In the genomic region with DNA sequence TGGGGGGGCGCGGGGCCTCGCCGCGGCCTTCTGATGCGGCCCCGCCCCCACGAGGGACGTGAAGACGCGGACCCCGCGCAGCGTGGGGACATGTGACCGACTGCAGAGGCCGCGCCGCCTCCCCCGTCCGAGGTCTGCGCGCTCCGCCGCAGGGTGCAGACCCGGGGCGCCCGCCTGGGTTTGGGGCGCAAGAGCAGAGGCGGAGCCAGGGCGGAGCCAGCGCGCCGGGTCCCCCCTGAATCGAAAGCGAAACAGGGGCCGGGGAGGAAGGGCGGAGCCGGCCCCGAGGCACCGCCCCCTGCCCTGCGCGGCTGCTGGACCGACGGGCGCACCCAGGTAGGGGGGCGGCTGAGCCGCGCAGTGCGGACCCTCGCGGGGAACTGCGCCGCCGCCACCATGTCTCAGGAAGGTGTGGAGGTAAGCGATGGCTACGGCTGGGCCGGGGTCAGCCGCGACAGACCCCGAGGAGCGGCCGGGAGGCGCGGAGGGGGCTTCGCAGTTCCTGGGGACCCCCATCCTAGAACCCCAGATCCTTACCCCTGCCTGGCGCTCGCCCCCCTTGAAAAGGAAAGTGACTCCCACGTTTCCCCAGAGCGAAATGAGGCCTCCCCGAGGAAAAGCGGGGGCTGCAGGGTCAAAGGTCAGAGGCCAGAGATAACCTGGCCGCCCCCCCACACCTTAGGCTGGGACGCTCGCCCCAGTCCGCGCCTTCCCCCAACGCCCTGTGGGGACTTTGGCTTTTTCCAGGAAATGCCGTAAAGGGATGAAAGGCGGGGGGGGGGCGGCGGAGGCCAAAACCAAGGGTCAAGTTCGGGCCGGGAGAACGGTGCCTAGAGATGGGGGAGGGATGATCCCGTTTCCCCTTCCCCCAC, we compare ENCODE assay signal across 8 cellular contexts. TPM values are rescaled to one million over a fixed set of nuclear protein-coding genes. Genes with fewer than 3 reads are reported as not detected.
DNase-seq lines count a peak whose midpoint lies in the region; ATAC-seq and TF ChIP-seq lines count a peak whose summit lies in the region.

A gene (plus strand): TSS at position 286 of the 872 bp plus-strand sequence. CDS start 111 bp downstream, at position 397.

- no peaks in the 10 kb centered on the region for H4K20me1 ChIP-seq in neural progenitor cell (ENCODE audit: low read depth)

- DNase-seq in SIG-M5 treated with dmso at 0.1 percent for 504 hours (lab: John Stamatoyannopoulos, UW; ENCODE audit: unreplicated experiment) (peak; percentile 60), SIG-M5 (lab: John Stamatoyannopoulos, UW) (no peak), RKO (ENCODE audit: low spot score) (peak; percentile 85), activated gamma-delta T cell treated with Interleukin-2 at 50 U/mL for 16 hours (peak; percentile 77), foreskin keratinocyte (peak in 1 of 2 donors; percentile 43), neural progenitor cell (ENCODE audit: low spot score) (peak; percentile 77), stomach (peak; percentile 85)

- ATAC-seq in HG03135 (IDR thresholded peaks at IDR 0.05; ENCODE audit: unreplicated experiment) (peak; percentile 69), foreskin keratinocyte (peak; percentile 85)

- TF ChIP-seq POLR2A in stomach (IDR thresholded peaks at IDR 0.05): no peak

- H3K4me3 ChIP-seq in neural progenitor cell: peak within 1 kb of the TSS; percentile 72
- H3K4me3 ChIP-seq in stomach: peak within 1 kb of the TSS; percentile 94 to 99 (median 96)

- intact Hi-C loops in stomach (cut with DNase I; ENCODE audit: low total_unique reads): no loop called here

- no peak within 1 kb of the TSS for H3K9ac ChIP-seq in neural progenitor cell

- H3K27ac ChIP-seq in foreskin keratinocyte (peak within 1 kb of the TSS; percentile 83), neural progenitor cell (no peak within 1 kb of the TSS), stomach (peak within 1 kb of the TSS; percentile 89 to 95 (median 92))

- peak within 1 kb of the TSS; percentile 95 for H2AFZ ChIP-seq in neural progenitor cell (replicated peaks)

- peaks cover 4% of the 10 kb centered on the region for H3K9me3 Mint-ChIP-seq in neural progenitor cell

- H3K9me3 ChIP-seq in neural progenitor cell (ENCODE audit: low read depth) (no peaks in the 10 kb centered on the region), stomach (no peaks in the 10 kb centered on the region)

- peak within 1 kb of the TSS; percentile 93 for H3K4me2 ChIP-seq in neural progenitor cell

- H3F3A ChIP-seq in neural progenitor cell (ENCODE audit: low read depth): no peaks in the 10 kb centered on the region

- no peaks in the 10 kb centered on the region for H3K79me2 ChIP-seq in neural progenitor cell (ENCODE audit: low read depth)

- WGBS in stomach, 5 donors: 0 to 1% (median 1%) methylated on average over 30 to 85 of the region's 85 CpGs

- TF ChIP-seq EP300 in stomach (IDR thresholded peaks at IDR 0.05): no peak

- no peak for TF ChIP-seq CTCF in foreskin keratinocyte (conservative IDR thresholded peaks at IDR 0.05)
- no peak for TF ChIP-seq CTCF in neural progenitor cell (IDR thresholded peaks at IDR 0.05)
- TF ChIP-seq CTCF in stomach (IDR thresholded peaks at IDR 0.05): no peak

- no peaks in the 10 kb centered on the region for H3K4me1 Mint-ChIP-seq in neural progenitor cell

- H3K36me3 ChIP-seq in neural progenitor cell (no peaks in the 10 kb centered on the region), stomach (peaks cover 8 to 28% (median 24%) of the 10 kb centered on the region in 4 donors)

- peaks cover 3% of the 10 kb centered on the region for H3K4me1 ChIP-seq in foreskin keratinocyte
- peaks cover 6% of the 10 kb centered on the region for H3K4me1 ChIP-seq in neural progenitor cell
- peaks cover 0 to 18% (median 16%) of the 10 kb centered on the region in 4 donors for H3K4me1 ChIP-seq in stomach

- peaks cover 31% of the 10 kb centered on the region for H3K27me3 Mint-ChIP-seq in neural progenitor cell (ENCODE audit: insufficient read depth, low read depth)

- H3K27me3 ChIP-seq in foreskin keratinocyte: no peaks in the 10 kb centered on the region
- peaks cover 57% of the 10 kb centered on the region for H3K27me3 ChIP-seq in neural progenitor cell
- H3K27me3 ChIP-seq in stomach: no peaks in the 10 kb centered on the region

- H3K27ac Mint-ChIP-seq in neural progenitor cell: no peak within 1 kb of the TSS

- no peaks in the 10 kb centered on the region for H3K36me3 Mint-ChIP-seq in neural progenitor cell

- peak within 1 kb of the TSS; percentile 86 for H3K4me3 Mint-ChIP-seq in neural progenitor cell

RNA-seq across cellular contexts. Expression of the gene that starts here (rescaled TPM):
- total RNA-seq in foreskin keratinocyte (36.7 and 43.7 TPM in 2 replicates), neural progenitor cell (ENCODE audit: low replicate concordance) (0.15 and 2.0 TPM in 2 replicates), stomach (10 to 100 TPM in 4 of 5 donors, 1 to 10 TPM in 1; 7.0 to 62.0 (median 21.4) TPM)
- polyA plus RNA-seq in foreskin keratinocyte (44.4 and 53.7 TPM in 2 replicates), stomach (10 to 100 TPM; 25.3 to 34.1 (median 25.7) TPM)
